ENCODE assay signal across 9 cellular contexts in genomic region chr2:83795777-83796176, GRCh38.
"Had no signal": no experiment of that assay in that cellular context is flagged by ENCODE, and none has a peak within 500 bp of the region (broad histone marks: within the 10 kb centered on the region; RNA-seq: fewer than 3 reads in every experiment).

No MANE protein-coding gene starts in this region.

- FAIRE-seq: H1, H54, HTR-8/SVneo had no signal

- ATAC-seq: GM23338 had no signal

- H3K4me2 ChIP-seq: GM23338, KMS-11 had no signal

- H3K27ac ChIP-seq: KMS-11 had no signal

- H2AFZ ChIP-seq: GM23338 had no signal

- DNase-seq: H9, HCEC 1CT, IMR-90, KBM-7 had no signal

- H3K4me3 ChIP-seq: GM23338 had no signal

- H3K9ac ChIP-seq: KMS-11 had no signal
